In the genomic region with DNA sequence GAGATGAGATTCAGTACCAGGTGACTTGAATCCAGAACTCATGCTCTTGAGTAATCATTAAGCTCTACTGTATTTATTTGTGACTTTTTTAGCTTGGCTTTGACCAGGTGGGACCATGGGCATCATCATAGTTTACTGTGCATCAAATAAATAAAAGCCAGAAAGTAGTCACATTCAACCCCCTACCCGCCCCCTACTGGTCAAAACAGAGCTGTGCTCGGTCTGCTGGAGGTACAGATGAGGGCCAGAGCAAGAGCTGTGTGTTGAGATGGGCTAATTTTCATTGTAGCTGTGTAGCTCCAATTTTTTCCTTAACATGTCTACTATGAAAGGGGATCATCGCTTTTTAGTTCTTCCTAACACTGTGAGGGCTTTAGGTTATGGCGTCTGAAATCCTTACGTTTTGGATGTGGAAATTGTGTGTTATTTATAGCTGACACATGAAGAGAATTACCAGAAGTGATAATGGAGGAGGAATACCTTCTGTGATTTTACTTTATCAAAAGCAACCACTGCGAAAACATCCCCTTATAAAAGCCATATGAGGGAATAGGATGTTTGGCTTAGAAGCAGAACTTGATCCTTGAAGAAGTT, we compare ENCODE assay signal across 9 cellular contexts.
DNase-seq lines count a peak whose midpoint lies in the region; ATAC-seq and TF ChIP-seq lines count a peak whose summit lies in the region.
"Had no signal": no experiment of that assay in that cellular context is flagged by ENCODE, and none has a peak within 500 bp of the region (broad histone marks: within the 10 kb centered on the region; RNA-seq: fewer than 3 reads in every experiment).

No MANE protein-coding gene starts in this region.

- peak in 2 of 3 experiments; percentile 12 to 37 for TF ChIP-seq CTCF in ascending aorta (IDR thresholded peaks at IDR 0.05)
- TF ChIP-seq CTCF in nephron (IDR thresholded peaks at IDR 0.05; ENCODE audit: unreplicated experiment in 3 of 3), result peak; percentile 12 to 44 (median 29)
- peak in 2 of 6 experiments; percentile 16 to 24 for TF ChIP-seq CTCF in upper lobe of left lung (IDR thresholded peaks at IDR 0.05)

- H3K9me3 Mint-ChIP-seq in nephron, result peaks cover 13% of the 10 kb centered on the region

- no peaks in the 10 kb centered on the region for H3K27me3 Mint-ChIP-seq in nephron (ENCODE audit: low read depth)

- intact Hi-C loops in ascending aorta (cut with DNase I), result no loop called here

- peak; percentile 14 for DNase-seq in activated CD8-positive, alpha-beta memory T cell treated with anti-CD3 and anti-CD28 coated beads, Interleukin-2, amount 50 U/mL, for 4 hours
- no peak for DNase-seq in activated CD8-positive, alpha-beta memory T cell treated with anti-CD3 and anti-CD28 coated beads for 24 hours
- DNase-seq in ascending aorta (ENCODE audit: low spot score in 2 of 2), result no peak
- no peak for DNase-seq in upper lobe of left lung
- DNase-seq in NCI-H510A (lab: John Stamatoyannopoulos, UW), result no peak

- TF ChIP-seq EP300 in upper lobe of left lung (IDR thresholded peaks at IDR 0.05), result no peak

- H3K9me3 ChIP-seq in ascending aorta, result no peaks in the 10 kb centered on the region
- H3K9me3 ChIP-seq in upper lobe of left lung, result no peaks in the 10 kb centered on the region

- peaks cover 15% of the 10 kb centered on the region for H3K4me1 Mint-ChIP-seq in nephron

- H3K4me3 Mint-ChIP-seq in nephron, result no peak overlapping the region

- no peaks in the 10 kb centered on the region for H3K4me1 ChIP-seq in ascending aorta
- H3K4me1 ChIP-seq in upper lobe of left lung, result peaks cover 0 to 10% (median 0%) of the 10 kb centered on the region in 4 donors

- no peaks in the 10 kb centered on the region for H3K27me3 ChIP-seq in ascending aorta
- H3K27me3 ChIP-seq in upper lobe of left lung, result no peaks in the 10 kb centered on the region

- peaks cover 16% of the 10 kb centered on the region for H3K36me3 Mint-ChIP-seq in nephron (ENCODE audit: low read depth)

- 77 to 79% methylated on average over 6 of the region's 6 CpGs for WGBS in upper lobe of left lung, 2 donors

- H3K36me3 ChIP-seq in ascending aorta (no peaks in the 10 kb centered on the region), upper lobe of left lung (no peaks in the 10 kb centered on the region)

- peak; percentile 69 for ATAC-seq in HG03432 (IDR thresholded peaks at IDR 0.05; ENCODE audit: unreplicated experiment)
- no peak for ATAC-seq in upper lobe of left lung (ENCODE audit: low FRiP score in 2 of 2)
- no peak for ATAC-seq in HG03097 (IDR thresholded peaks at IDR 0.05; ENCODE audit: low FRiP score, unreplicated experiment)

- no peak for TF ChIP-seq POLR2A in upper lobe of left lung (IDR thresholded peaks at IDR 0.05)

- H3K27ac Mint-ChIP-seq in nephron, result no peak overlapping the region

- H3K4me3 ChIP-seq in ascending aorta (no peak overlapping the region), upper lobe of left lung (no peak overlapping the region)
- H3K4me3 ChIP-seq: skin epidermis had no signal

- H3K27ac ChIP-seq in ascending aorta, result no peak overlapping the region
- no peak overlapping the region for H3K27ac ChIP-seq in upper lobe of left lung
- H3K27ac ChIP-seq: skin epidermis had no signal
